In the genomic region with DNA sequence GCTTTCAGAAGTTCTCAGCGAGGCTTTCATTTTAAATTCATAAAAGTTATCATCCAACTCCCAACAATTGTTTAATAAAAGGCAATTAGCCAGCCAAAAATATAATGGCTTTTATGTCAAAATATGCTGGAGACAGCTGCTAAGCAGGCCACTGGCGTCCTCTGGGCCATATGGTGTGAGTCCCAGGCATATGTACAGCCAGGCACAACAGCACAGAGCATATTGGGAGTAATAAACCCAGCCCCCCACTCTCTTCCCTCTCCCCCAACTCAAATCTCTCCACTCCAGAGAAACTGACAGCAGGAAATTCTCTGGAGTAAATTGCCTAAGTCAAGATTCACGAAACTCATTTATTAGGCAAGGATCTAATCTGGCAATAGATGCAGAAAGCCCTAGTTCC, we compare ENCODE assay signal across 25 cellular contexts.
"Had no signal": no experiment of that assay in that cellular context is flagged by ENCODE, and none has a peak within 500 bp of the region (broad histone marks: within the 10 kb centered on the region; RNA-seq: fewer than 3 reads in every experiment).

No MANE protein-coding gene starts in this region.

- H3K4me1 ChIP-seq: adrenal gland, gastrocnemius medialis, right lobe of liver had no signal

- ATAC-seq: activated T-cell treated with anti-CD3 and anti-CD28 coated beads, Interleukin-2, amount 50 U/mL, for 72 hours; body of pancreas; gastrocnemius medialis; naive thymus-derived CD8-positive, alpha-beta T cell; right lobe of liver had no signal

- H3K27ac ChIP-seq: adrenal gland, body of pancreas, gastrocnemius medialis, right lobe of liver, thoracic aorta had no signal

- H3K27me3 ChIP-seq: adrenal gland, body of pancreas, gastrocnemius medialis, right lobe of liver had no signal

- H3K36me3 ChIP-seq: adrenal gland, gastrocnemius medialis, right lobe of liver, thoracic aorta had no signal

- H3K4me3 ChIP-seq: adrenal gland, body of pancreas, gastrocnemius medialis, right lobe of liver, thoracic aorta had no signal

- FAIRE-seq: colon, kidney, urothelium cell line had no signal

- DNase-seq: activated CD4-positive, alpha-beta T cell treated with anti-CD3 and anti-CD28 coated beads for 4 hours; activated CD4-positive, alpha-beta T cell treated with anti-CD3 and anti-CD28 coated beads, Interleukin-2, amount 50 U/mL, for 4 hours; activated CD4-positive, CD25-positive, alpha-beta regulatory T cell; activated naive CD4-positive, alpha-beta T cell; activated naive CD8-positive, alpha-beta T cell treated with anti-CD3 and anti-CD28 coated beads for 36 hours; activated T-cell treated with anti-CD3 and anti-CD28 coated beads for 4 hours; activated T-cell treated with anti-CD3 and anti-CD28 coated beads, Interleukin-2, amount 50 U/mL, for 72 hours; adrenal gland; aorta; body of pancreas; dermis blood vessel endothelial cell; effector CD8-positive, alpha-beta T cell; gastrocnemius medialis; head of caudate nucleus; hypothalamus; immature natural killer cell; kidney; naive thymus-derived CD8-positive, alpha-beta T cell; right lobe of liver; stimulated activated CD4-positive, alpha-beta T cell treated with anti-CD3 and anti-CD28 coated beads, Interleukin-2, amount 100 ng/mL, for 48 hours; stimulated activated naive CD4-positive, alpha-beta T cell treated with Interleukin-2 at 50 U/mL for 16 hours; trophoblast cell had no signal
